15 cellular contexts compared by ENCODE assay signal in the genomic region with DNA sequence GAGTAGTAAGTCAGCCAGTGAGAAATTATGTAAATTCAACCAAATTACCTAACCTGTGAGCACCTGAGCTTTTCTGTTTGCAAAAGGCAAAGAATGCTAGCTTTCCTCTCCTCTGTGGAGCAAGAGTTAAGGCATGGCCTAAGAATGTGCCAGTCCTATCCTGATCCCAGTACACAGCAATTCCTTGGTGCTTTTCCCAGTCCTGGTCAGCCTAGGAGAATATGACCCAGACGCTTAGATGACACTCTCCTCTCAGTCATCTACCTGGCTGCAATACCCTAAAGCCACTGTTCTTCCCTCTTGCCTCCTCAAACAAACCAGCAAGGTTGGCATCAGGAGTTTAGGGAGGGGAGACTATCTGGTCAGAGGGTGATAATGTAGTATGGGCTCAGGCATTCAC. TPM values are rescaled to one million over a fixed set of nuclear protein-coding genes. Genes with fewer than 3 reads are reported as not detected.
DNase-seq lines count a peak whose midpoint lies in the region; ATAC-seq and TF ChIP-seq lines count a peak whose summit lies in the region.
"Had no signal": no experiment of that assay in that cellular context is flagged by ENCODE, and none has a peak within 500 bp of the region (broad histone marks: within the 10 kb centered on the region; RNA-seq: fewer than 3 reads in every experiment).

No MANE protein-coding gene starts in this region.

- WGBS in psoas muscle, 3 donors: 29 to 46% (median 33%) methylated on average over 1 of the region's 1 CpG

- POLR2A ChIA-PET in AG04450 (lab: Yijun Ruan, JAX) (no interaction called here), Panc1 (lab: Charles Lee) (interaction anchor here (0.5 to 0.6 kb wide), 2 partner anchors 10 to 22 kb away, joined by 8 to 14 read pairs; no protein-coding TSS in a partner anchor)

- TF ChIP-seq CTCF in AG04450 (IDR thresholded peaks at IDR 0.05; ENCODE audit: low read depth, low read length) (no peak), Panc1 (IDR thresholded peaks at IDR 0.05) (no peak), psoas muscle (IDR thresholded peaks at IDR 0.05) (no peak), mucosa of descending colon (IDR thresholded peaks at IDR 0.05) (no peak)

- no peak for ATAC-seq in Panc1
- ATAC-seq in left ventricle myocardium superior: peak; percentile 7
- peak in 3 of 4 donors; percentile 47 to 60 (median 56) for ATAC-seq in psoas muscle
- no peak for ATAC-seq in GM21529 (IDR thresholded peaks at IDR 0.05; ENCODE audit: unreplicated experiment)
- ATAC-seq in HG02763 (IDR thresholded peaks at IDR 0.05; ENCODE audit: unreplicated experiment): no peak
- ATAC-seq in mucosa of descending colon: no peak
- ATAC-seq: body of pancreas had no signal

- H3K4me1 ChIP-seq in Panc1 (ENCODE audit: control insufficient read depth, insufficient read depth, low read length) (peaks cover 47% of the 10 kb centered on the region), psoas muscle (peaks cover 42% of the 10 kb centered on the region), mucosa of descending colon (ENCODE audit: low read depth) (peaks cover 55% of the 10 kb centered on the region)

- CTCF ChIA-PET in AG04450 (lab: Charles Lee) (interaction anchor here (1.2 to 2.3 kb wide), 3 partner anchors 8 to 77 kb away, joined by 3 to 15 read pairs (median 5); no protein-coding TSS in a partner anchor), Panc1 (lab: Charles Lee) (no interaction called here)

- BruUV-seq in Panc1 (replicated peaks; lab: Mats Ljungman, UMichigan): no TSS peak

- no peaks in the 10 kb centered on the region; the same call in 1 of the 2 replicates for H3K9me3 ChIP-seq in AG04450 (ENCODE audit: control insufficient read depth, insufficient read depth, low read length)
- H3K9me3 ChIP-seq in Panc1 (ENCODE audit: control insufficient read depth, insufficient read depth, low read depth, low read length): no peaks in the 10 kb centered on the region
- H3K9me3 ChIP-seq in psoas muscle: no peaks in the 10 kb centered on the region
- no peaks in the 10 kb centered on the region for H3K9me3 ChIP-seq in mucosa of descending colon
- H3K9me3 ChIP-seq: body of pancreas had no signal

- no peak overlapping the region for H3K4me3 ChIP-seq in AG04450 (ENCODE audit: low read depth, low read length)
- no peak overlapping the region for H3K4me3 ChIP-seq in Panc1 (ENCODE audit: low read depth in 2 of 2, low read length in 2 of 2)
- H3K4me3 ChIP-seq in psoas muscle: peak overlapping the region; percentile 95
- H3K4me3 ChIP-seq in mucosa of descending colon: no peak overlapping the region
- H3K4me3 ChIP-seq: body of pancreas had no signal

- in situ Hi-C loops in Panc1 (cut with HindIII; ENCODE audit: low pct_unique_long_range_greater_than_20kb, low sequenced_read_pairs): no loop called here

- H3K27me3 ChIP-seq in AG04450 (ENCODE audit: control insufficient read depth, insufficient read depth, low read length): no peaks in the 10 kb centered on the region
- H3K27me3 ChIP-seq in Panc1 (ENCODE audit: control insufficient read depth, insufficient read depth, low read length): no peaks in the 10 kb centered on the region
- peaks cover 0 to 9% (median 0%) of the 10 kb centered on the region in 3 donors for H3K27me3 ChIP-seq in psoas muscle (ENCODE audit: insufficient read depth in 3 of 3, low read length in 2 of 3)
- H3K27me3 ChIP-seq: body of pancreas had no signal

- DNase-seq in AG04450 (ENCODE audit: low read depth, low spot score): no peak
- DNase-seq in Panc1 (ENCODE audit: low read depth, low spot score): no peak
- no peak for DNase-seq in left ventricle myocardium superior
- no peak for DNase-seq in psoas muscle
- no peak for DNase-seq in mucosa of descending colon
- no peak for DNase-seq in activated CD4-positive, alpha-beta T cell treated with anti-CD3 and anti-CD28 coated beads, Interleukin-2, amount 50 U/mL, for 48 hours
- DNase-seq: activated gamma-delta T cell treated with Interleukin-2 at 50 U/mL for 16 hours, body of pancreas, foreskin melanocyte, KG1, posterior cingulate gyrus, SW 1271 had no signal

- intact Hi-C loops in Panc1 (cut with micrococcal nuclease; ENCODE audit: unreplicated experiment): loop anchor here (5.0 kb wide), 1 partner anchor 76 kb away; no protein-coding TSS in a partner anchor
- intact Hi-C loops in left ventricle myocardium superior (cut with micrococcal nuclease): loop anchor here (2.0 kb wide), 1 partner anchor 40 kb away; no protein-coding TSS in a partner anchor
- intact Hi-C loops in psoas muscle (cut with DNase I): loop anchor here (5.0 kb wide), 2 partner anchors 39 to 66 kb away; no protein-coding TSS in a partner anchor
- intact Hi-C loops in mucosa of descending colon (cut with DNase I, micrococcal nuclease): no loop called here

- H3K36me3 ChIP-seq in Panc1 (ENCODE audit: control insufficient read depth, insufficient read depth, low read length) (no peaks in the 10 kb centered on the region), psoas muscle (ENCODE audit: insufficient read depth in 1 of 2, low read depth in 1 of 2) (no peaks in the 10 kb centered on the region), mucosa of descending colon (ENCODE audit: low read depth) (no peaks in the 10 kb centered on the region)

- H3K27ac ChIP-seq in AG04450 (ENCODE audit: low read depth, low read length) (peak overlapping the region; percentile 31), Panc1 (ENCODE audit: low read length) (peak overlapping the region; percentile 12; the same call in 1 of the 2 replicates), psoas muscle (peak overlapping the region; percentile 85)
- H3K27ac ChIP-seq: body of pancreas, VCaP had no signal

RNA-seq across cellular contexts. Expression of gene PDLIM1, which starts 4.1 kb away (rescaled TPM):
- polyA plus RNA-seq in AG04450 (2011; rRNA removed) (255 and 334 TPM in 2 replicates), psoas muscle (100 to 1,000 TPM in 2 of 3 donors, 10 to 100 TPM in 1; 97.3 to 493 (median 311) TPM)
- polyA minus RNA-seq in AG04450 (2011; rRNA and poly(A)+ RNA removed): 269 and 320 TPM in 2 replicates
- total RNA-seq in Panc1 (2021; ENCODE audit: unreplicated experiment) (183 TPM), left ventricle myocardium superior (231 TPM), psoas muscle (100 to 1,000 TPM; 267 to 504 (median 329) TPM), mucosa of descending colon (100 to 1,000 TPM; 177 to 434 (median 373) TPM)
- polyA plus RNA-seq in Panc1 (2012; ENCODE audit: insufficient read length): 200 TPM

Comparison
In these comparisons a context has a peak if more than half of its experiments do, and no peak if none do; other contexts are left out.
1. H3K27ac ChIP-seq: peak in every context shown above with its lines; median percentile 85 in psoas muscle; 31 in AG04450; 12 in Panc1.
2. ATAC-seq: peak in left ventricle myocardium superior (single experiment) and psoas muscle (3 of 4); none in Panc1 (single experiment), GM21529 (single experiment), HG02763 (single experiment) and mucosa of descending colon (single experiment).
3. intact Hi-C loops: an anchor here in Panc1 (5.0 kb wide), left ventricle myocardium superior (2.0 kb wide) and psoas muscle (5.0 kb wide); none called in mucosa of descending colon.